ENCODE assay signal across 8 cellular contexts in genomic region chr1:244652699-244653438, GRCh38.
DNase-seq lines count a peak whose midpoint lies in the region; ATAC-seq and TF ChIP-seq lines count a peak whose summit lies in the region.

Gene DESI2 (plus strand): TSS chr1:244653126. CDS start chr1:244653314, 188 bp downstream.

- H3K36me3 Mint-ChIP-seq in activated naive CD4-positive, alpha-beta T cell treated with anti-CD3 and anti-CD28 coated beads, Interleukin-2, amount 10 ng/mL, durations not matched to agents 7 days and 5 days, result peaks cover 16% of the 10 kb centered on the region

- TF ChIP-seq POLR2A in NB4 (IDR thresholded peaks at IDR 0.05; ENCODE audit: extremely low read depth, insufficient read length), result peak; percentile 82

- H3K9me3 ChIP-seq in SK-N-MC (ENCODE audit: low read depth, low read length), result 0 out of 2 replicates have a peak, but pooled peaks cover 3% of the 10 kb centered on the region

- peak within 1 kb of the TSS; percentile 85 for H3K27ac Mint-ChIP-seq in activated naive CD4-positive, alpha-beta T cell treated with anti-CD3 and anti-CD28 coated beads, Interleukin-2, amount 10 ng/mL, durations not matched to agents 7 days and 5 days

- H3K9me3 Mint-ChIP-seq in activated naive CD4-positive, alpha-beta T cell treated with anti-CD3 and anti-CD28 coated beads, Interleukin-2, amount 10 ng/mL, durations not matched to agents 7 days and 5 days, result no peaks in the 10 kb centered on the region

- CTCF ChIA-PET in GM10248 (lab: Yijun Ruan, JAX), result interaction anchor here (0.9 to 1.1 kb wide), 7 partner anchors 13 to 390 kb away, joined by 3 to 5 read pairs (median 3); no protein-coding TSS in a partner anchor
- CTCF ChIA-PET in activated naive CD4-positive, alpha-beta T cell treated with anti-CD3 and anti-CD28 coated beads, Interleukin-2, amount 10 ng/mL, durations not matched to agents 7 days and 5 days (lab: Charles Lee), result interaction anchor here (0.7 kb wide), 1 partner anchor 47 kb away, joined by 3 read pairs; no protein-coding TSS in a partner anchor

- H3K9ac ChIP-seq in SK-N-MC (ENCODE audit: insufficient read length), result peak within 1 kb of the TSS; percentile 92

- H3K36me3 ChIP-seq in SK-N-MC (ENCODE audit: insufficient read depth, low read length), result peaks cover 17% of the 10 kb centered on the region

- DNase-seq in GM10248 (ENCODE audit: extremely low spot score), result peak; percentile 97
- peak; percentile 99 for DNase-seq in NB4 (ENCODE audit: low read depth)
- peak; percentile 97 for DNase-seq in SK-N-MC (ENCODE audit: low read depth, low spot score)
- DNase-seq in activated naive CD4-positive, alpha-beta T cell treated with anti-CD3 and anti-CD28 coated beads, Interleukin-2, amount 10 ng/mL, durations not matched to agents 7 days and 5 days, result peak; percentile 99
- peak; percentile 97 for DNase-seq in germinal center (ENCODE audit: low spot score)
- DNase-seq in non-pigmented ciliary epithelial cell (ENCODE audit: low read depth), result peak; percentile 98
- peak; percentile 99 for DNase-seq in superior temporal gyrus (ENCODE audit: extremely low spot score)

- H3K27ac ChIP-seq in SK-N-MC, result peak within 1 kb of the TSS; percentile 23; the same call in 1 of the 2 replicates

- peaks cover 19% of the 10 kb centered on the region for H3K4me1 Mint-ChIP-seq in activated naive CD4-positive, alpha-beta T cell treated with anti-CD3 and anti-CD28 coated beads, Interleukin-2, amount 10 ng/mL, durations not matched to agents 7 days and 5 days

- peaks cover 2% of the 10 kb centered on the region for H3K27me3 Mint-ChIP-seq in activated naive CD4-positive, alpha-beta T cell treated with anti-CD3 and anti-CD28 coated beads, Interleukin-2, amount 10 ng/mL, durations not matched to agents 7 days and 5 days

- POLR2A ChIA-PET in GM10248 (lab: Yijun Ruan, JAX), result no interaction called here

- peak within 1 kb of the TSS; percentile 92 for H3K4me3 ChIP-seq in NB4 (ENCODE audit: low read depth, low read length)
- peak within 1 kb of the TSS; percentile 97 for H3K4me3 ChIP-seq in SK-N-MC

- TF ChIP-seq CTCF in GM10248 (IDR thresholded peaks at IDR 0.05; ENCODE audit: control extremely low read depth, extremely low read depth, low read depth, missing control alignments) (peak; percentile 60), NB4 (IDR thresholded peaks at IDR 0.05; ENCODE audit: low read depth, low read length) (peak; percentile 17)

- no peak within 1 kb of the TSS for H3K4me3 Mint-ChIP-seq in activated naive CD4-positive, alpha-beta T cell treated with anti-CD3 and anti-CD28 coated beads, Interleukin-2, amount 10 ng/mL, durations not matched to agents 7 days and 5 days

- peak; percentile 96 for ATAC-seq in HG02571 (IDR thresholded peaks at IDR 0.05; ENCODE audit: unreplicated experiment)

Comparison
In these comparisons a context has a peak if more than half of its experiments do, and no peak if none do; other contexts are left out.
1. Peak in every context shown above with its lines: DNase-seq, ATAC-seq, H3K4me3 ChIP-seq and H3K27ac ChIP-seq.